In the genomic region with DNA sequence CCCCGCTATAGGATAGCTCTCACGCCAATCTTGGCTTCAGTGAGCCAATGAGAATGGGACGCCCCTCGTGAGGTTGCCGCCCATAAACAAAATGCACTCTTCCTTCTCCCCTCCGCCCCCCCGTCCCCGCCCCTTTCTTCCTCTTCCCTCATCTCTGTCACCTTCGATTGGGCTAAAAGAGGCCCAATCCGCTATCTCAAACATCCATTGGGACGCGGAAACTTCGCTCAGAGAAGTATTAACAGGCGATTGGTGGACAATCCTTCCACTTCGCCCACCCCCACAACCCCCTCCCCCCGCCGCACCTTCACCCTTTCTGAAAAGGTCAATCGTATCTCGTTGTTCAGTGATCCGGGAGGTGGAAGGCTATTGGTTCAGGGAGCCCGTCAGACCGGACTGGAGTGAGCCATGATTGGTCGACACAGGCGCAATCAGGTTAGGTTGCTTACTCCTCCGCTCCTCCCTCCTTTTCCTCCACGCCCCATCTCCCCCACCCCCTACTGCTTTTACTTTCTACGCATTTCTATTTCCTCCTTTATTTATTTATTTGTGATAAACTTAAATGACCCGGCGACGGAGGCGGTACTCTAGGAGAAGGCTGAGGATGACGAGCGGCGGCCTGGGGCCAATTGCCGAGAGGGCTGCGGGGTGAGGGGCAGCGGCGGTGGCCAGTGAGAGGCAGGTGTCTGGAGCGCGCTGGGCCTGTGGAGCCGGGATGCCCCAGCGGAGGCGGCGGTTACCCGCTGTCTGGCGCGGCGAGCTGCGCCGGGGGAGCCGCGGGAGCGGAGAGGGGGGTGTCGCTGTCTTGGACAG, we compare ENCODE assay signal across 8 cellular contexts. TPM values are rescaled to one million over a fixed set of nuclear protein-coding genes. Genes with fewer than 3 reads are reported as not detected.
DNase-seq lines count a peak whose midpoint lies in the region; ATAC-seq and TF ChIP-seq lines count a peak whose summit lies in the region.

No MANE protein-coding gene starts in this region.

- POLR2A ChIA-PET in activated CD4-positive, alpha-beta T cell treated with anti-CD3 and anti-CD28 coated beads, Interleukin-2, amount 10 ng/mL, durations not matched to agents 7 days and 5 days (lab: Charles Lee) = interaction anchor here (1.3 kb wide), 1 partner anchor 47 kb away, joined by 5 read pairs; no protein-coding TSS in a partner anchor

- peak overlapping the region; percentile 90 for H3K4me2 ChIP-seq in BLaER1

- H3K36me3 Mint-ChIP-seq in activated CD4-positive, alpha-beta T cell treated with anti-CD3 and anti-CD28 coated beads, Interleukin-2, amount 10 ng/mL, durations not matched to agents 7 days and 5 days (ENCODE audit: low read depth) = peaks cover 16% of the 10 kb centered on the region

- peak; percentile 100 for DNase-seq in NCI-H524 treated with DMSO at 0.1 percent for 48 hours (lab: John Stamatoyannopoulos, UW)
- peak; percentile 99 for DNase-seq in activated CD4-positive, alpha-beta T cell treated with anti-CD3 and anti-CD28 coated beads, Interleukin-2, amount 10 ng/mL, durations not matched to agents 7 days and 5 days
- peak; percentile 100 for DNase-seq in coronary artery (ENCODE audit: low spot score)
- peak; percentile 84 to 93 (median 88) for DNase-seq in stimulated activated CD4-positive, alpha-beta T cell treated with anti-CD3 and anti-CD28 coated beads, Interleukin-1b, Interleukin-23, amount 100 ng/mL, for 24 hours (ENCODE audit: low read depth in 4 of 4, low spot score in 1 of 4)

- H3K36me3 ChIP-seq in BLaER1 = no peaks in the 10 kb centered on the region

- H3K27ac Mint-ChIP-seq in activated CD4-positive, alpha-beta T cell treated with anti-CD3 and anti-CD28 coated beads, Interleukin-2, amount 10 ng/mL, durations not matched to agents 7 days and 5 days = peak overlapping the region; percentile 99

- CTCF ChIA-PET in activated CD4-positive, alpha-beta T cell treated with anti-CD3 and anti-CD28 coated beads, Interleukin-2, amount 10 ng/mL, durations not matched to agents 7 days and 5 days (lab: Charles Lee) = interaction anchor here (0.5 to 1.7 kb wide), 5 partner anchors 11 to 315 kb away, joined by 3 to 4 read pairs (median 3); no protein-coding TSS in a partner anchor

- no peak for TF ChIP-seq CTCF in coronary artery (IDR thresholded peaks at IDR 0.05)

- H3K27ac ChIP-seq in BLaER1 = peak overlapping the region; percentile 94
- H3K27ac ChIP-seq in coronary artery = peak overlapping the region; percentile 97 to 100
- peak overlapping the region; percentile 96 for H3K27ac ChIP-seq in layer of hippocampus (ENCODE audit: low read depth, low read length)

- peaks cover 2% of the 10 kb centered on the region for H3K9me3 Mint-ChIP-seq in activated CD4-positive, alpha-beta T cell treated with anti-CD3 and anti-CD28 coated beads, Interleukin-2, amount 10 ng/mL, durations not matched to agents 7 days and 5 days

- H3K9me3 ChIP-seq in BLaER1 = no peaks in the 10 kb centered on the region

- H3K4me3 Mint-ChIP-seq in activated CD4-positive, alpha-beta T cell treated with anti-CD3 and anti-CD28 coated beads, Interleukin-2, amount 10 ng/mL, durations not matched to agents 7 days and 5 days = peak overlapping the region; percentile 96

- peaks cover 9% of the 10 kb centered on the region; the same call in 1 of the 2 replicates for H4K20me1 ChIP-seq in BLaER1

- H3K4me3 ChIP-seq in BLaER1 (peak overlapping the region; percentile 90), coronary artery (peak overlapping the region; percentile 83)

- peaks cover 24% of the 10 kb centered on the region for H3K4me1 ChIP-seq in BLaER1

- peaks cover 22% of the 10 kb centered on the region for H3K4me1 Mint-ChIP-seq in activated CD4-positive, alpha-beta T cell treated with anti-CD3 and anti-CD28 coated beads, Interleukin-2, amount 10 ng/mL, durations not matched to agents 7 days and 5 days

- H3K27me3 Mint-ChIP-seq in activated CD4-positive, alpha-beta T cell treated with anti-CD3 and anti-CD28 coated beads, Interleukin-2, amount 10 ng/mL, durations not matched to agents 7 days and 5 days = no peaks in the 10 kb centered on the region

- ATAC-seq in GM19324 (IDR thresholded peaks at IDR 0.05; ENCODE audit: low FRiP score, unreplicated experiment) = peak; percentile 85
- peak; percentile 79 for ATAC-seq in HG03460 (IDR thresholded peaks at IDR 0.05; ENCODE audit: unreplicated experiment)

- H3K27me3 ChIP-seq in BLaER1 (no peaks in the 10 kb centered on the region), layer of hippocampus (ENCODE audit: control insufficient read depth, insufficient read depth, low read length) (no peaks in the 10 kb centered on the region)

- peak overlapping the region; percentile 94 for H3K9ac ChIP-seq in BLaER1

RNA-seq across cellular contexts. Expression of gene ZBTB20, which starts 0.4 kb away (rescaled TPM):
- 10 to 100 TPM; 11.0 to 11.4 TPM for total RNA-seq in activated CD4-positive, alpha-beta T cell treated with anti-CD3 and anti-CD28 coated beads, Interleukin-2, amount 10 ng/mL, durations not matched to agents 7 days and 5 days

Comparison
In these comparisons a context has a peak if more than half of its experiments do, and no peak if none do; other contexts are left out.
1. Peak in every context shown above with its lines: DNase-seq, ATAC-seq, H3K4me3 ChIP-seq and H3K27ac ChIP-seq.